In genomic region chr2:197300139-197300538, GRCh38 we compare ENCODE assay signal across 13 cellular contexts. TPM values are rescaled to one million over a fixed set of nuclear protein-coding genes. Genes with fewer than 3 reads are reported as not detected.
A peak's percentile ranks its signal among the peaks of the same experiment; 100 is the strongest.
DNase-seq lines count a peak whose midpoint lies in the region; ATAC-seq and TF ChIP-seq lines count a peak whose summit lies in the region.
"Had no signal": no experiment of that assay in that cellular context is flagged by ENCODE, and none has a peak within 500 bp of the region (broad histone marks: within the 10 kb centered on the region; RNA-seq: fewer than 3 reads in every experiment).

No MANE protein-coding gene starts in this region.

- WGBS in trophoblast cell (ENCODE audit: extremely low coverage, insufficient coverage, insufficient read length), result no CpG with 5 or more reads among the region's 2 CpGs

- H3K9me3 ChIP-seq in RWPE2 (ENCODE audit: severe bottlenecking) (no peaks in the 10 kb centered on the region), trophoblast cell (ENCODE audit: insufficient read depth, low read depth, low read length) (no peaks in the 10 kb centered on the region)
- H3K9me3 ChIP-seq: left ventricle myocardium inferior had no signal

- no peak overlapping the region for H3K14ac ChIP-seq in trophoblast cell (ENCODE audit: low read length)

- no peak overlapping the region for H2BK5ac ChIP-seq in trophoblast cell (ENCODE audit: low read depth, low read length, poor library complexity)

- H3K4me3 Mint-ChIP-seq in activated T-cell treated with anti-CD3 and anti-CD28 coated beads, Interleukin-2, amount 50 U/mL, for 72 hours, result peak overlapping the region; percentile 40 to 59
- no peak overlapping the region for H3K4me3 Mint-ChIP-seq in WTC11

- no peak overlapping the region for H4K12ac ChIP-seq in trophoblast cell (ENCODE audit: low read depth, low read length)

- no peak overlapping the region for H3K4me2 ChIP-seq in trophoblast cell (ENCODE audit: low read length)
- H3K4me2 ChIP-seq: KMS-11 had no signal

- no peaks in the 10 kb centered on the region for H3K27me3 Mint-ChIP-seq in activated T-cell treated with anti-CD3 and anti-CD28 coated beads, Interleukin-2, amount 50 U/mL, for 72 hours (ENCODE audit: low read depth)
- H3K27me3 Mint-ChIP-seq in WTC11 (ENCODE audit: low read depth), result no peaks in the 10 kb centered on the region

- no peak overlapping the region for H4K91ac ChIP-seq in trophoblast cell (ENCODE audit: low read depth, low read length)

- no peak overlapping the region for H2AK5ac ChIP-seq in trophoblast cell (ENCODE audit: low read length)

- no peaks in the 10 kb centered on the region for H3K36me3 ChIP-seq in RWPE2 (ENCODE audit: low read depth)
- no peaks in the 10 kb centered on the region for H3K36me3 ChIP-seq in trophoblast cell (ENCODE audit: control insufficient read depth in 1 of 2, insufficient read depth in 2 of 2, low read length in 2 of 2)
- H3K36me3 ChIP-seq: left ventricle myocardium inferior had no signal

- H2BK12ac ChIP-seq in trophoblast cell (ENCODE audit: low read length), result no peak overlapping the region

- TF ChIP-seq CTCF in RWPE2 (IDR thresholded peaks at IDR 0.05; ENCODE audit: poor library complexity, severe bottlenecking), result no peak
- no peak for TF ChIP-seq CTCF in WTC11 (IDR thresholded peaks at IDR 0.05)

- H3K4me3 ChIP-seq in RWPE2 (ENCODE audit: severe bottlenecking) (no peak overlapping the region), trophoblast cell (ENCODE audit: low read depth, low read length) (no peak overlapping the region)
- H3K4me3 ChIP-seq: left ventricle myocardium inferior had no signal

- no peak overlapping the region for H3K4ac ChIP-seq in trophoblast cell (ENCODE audit: low read depth, low read length)

- H4K8ac ChIP-seq in trophoblast cell (ENCODE audit: low read depth, low read length), result no peak overlapping the region

- peaks cover 2% of the 10 kb centered on the region for H3K79me2 ChIP-seq in trophoblast cell (ENCODE audit: control insufficient read depth, insufficient read depth, low read length, poor library complexity)

- CTCF ChIA-PET in WTC11 (lab: Charles Lee), result no interaction called here

- H2AFZ ChIP-seq in trophoblast cell (ENCODE audit: insufficient read depth, low read length, poor library complexity), result no peak overlapping the region

- DNase-seq in activated T-cell treated with anti-CD3 and anti-CD28 coated beads, Interleukin-2, amount 50 U/mL, for 72 hours, result peak in 1 of 2 donors; percentile 31
- DNase-seq in activated T-cell treated with anti-CD3 and anti-CD28 coated beads, Interleukin-2, amount 50 U/mL, for 48 hours, result no peak
- DNase-seq in RWPE2 (ENCODE audit: low spot score) (no peak), trophoblast cell (peak; percentile 22 to 40), COLO829 (ENCODE audit: low spot score) (no peak), WTC11 (ENCODE audit: low spot score) (no peak)
- DNase-seq in central memory CD4-positive, alpha-beta T cell, result peak; percentile 14
- DNase-seq: effector CD8-positive, alpha-beta T cell; left ventricle myocardium inferior; NCI-H1105 treated with DMSO at 0.1 percent for 48 hours; RPMI8226 had no signal

- H3K9ac ChIP-seq in trophoblast cell (ENCODE audit: low read length), result no peak overlapping the region
- H3K9ac ChIP-seq: KMS-11 had no signal

- H3K4me1 Mint-ChIP-seq in activated T-cell treated with anti-CD3 and anti-CD28 coated beads, Interleukin-2, amount 50 U/mL, for 72 hours (ENCODE audit: low read depth), result peaks cover 100% of the 10 kb centered on the region
- no peaks in the 10 kb centered on the region for H3K4me1 Mint-ChIP-seq in WTC11

- H3K23ac ChIP-seq in trophoblast cell (ENCODE audit: low read length), result peak overlapping the region; percentile 40

- H3K27ac Mint-ChIP-seq in activated T-cell treated with anti-CD3 and anti-CD28 coated beads, Interleukin-2, amount 50 U/mL, for 72 hours, result peak overlapping the region; percentile 100
- no peak overlapping the region for H3K27ac Mint-ChIP-seq in WTC11

- H2BK120ac ChIP-seq in trophoblast cell (ENCODE audit: insufficient read depth, low read length, poor library complexity), result no peak overlapping the region

- H3K79me1 ChIP-seq in trophoblast cell (ENCODE audit: low read length), result no peaks in the 10 kb centered on the region

- H3K27me3 ChIP-seq in RWPE2 (ENCODE audit: insufficient read depth, poor library complexity, severe bottlenecking) (no peaks in the 10 kb centered on the region), trophoblast cell (ENCODE audit: insufficient read depth, low read length) (no peaks in the 10 kb centered on the region)

- ATAC-seq in activated T-cell treated with anti-CD3 and anti-CD28 coated beads, Interleukin-2, amount 50 U/mL, for 72 hours (replicated peaks in 1 of 2), result no peak
- peak; percentile 58; the same call in 2 of the 3 replicates for ATAC-seq in RWPE2 (ENCODE audit: low read depth)
- ATAC-seq in WTC11, result no peak
- ATAC-seq in HG02970 (IDR thresholded peaks at IDR 0.05; ENCODE audit: low FRiP score, unreplicated experiment), result no peak

- POLR2A ChIA-PET in WTC11 (lab: Charles Lee), result no interaction called here

- no peaks in the 10 kb centered on the region for H3K4me1 ChIP-seq in RWPE2 (ENCODE audit: insufficient read depth, poor library complexity, severe bottlenecking)
- H3K4me1 ChIP-seq in trophoblast cell (ENCODE audit: control insufficient read depth in 1 of 2, insufficient read depth in 2 of 2, low read length in 2 of 2), result peaks cover 0 to 2% of the 10 kb centered on the region in 2 experiments
- H3K4me1 ChIP-seq: left ventricle myocardium inferior had no signal

- no peak overlapping the region for H3K18ac ChIP-seq in trophoblast cell (ENCODE audit: low read length)

- peaks cover 16 to 35% of the 10 kb centered on the region in 2 donors for H3K36me3 Mint-ChIP-seq in activated T-cell treated with anti-CD3 and anti-CD28 coated beads, Interleukin-2, amount 50 U/mL, for 72 hours (ENCODE audit: insufficient read depth in 2 of 2)
- no peaks in the 10 kb centered on the region for H3K36me3 Mint-ChIP-seq in WTC11

- H3K27ac ChIP-seq in RWPE2 (ENCODE audit: poor library complexity, severe bottlenecking) (no peak overlapping the region), trophoblast cell (ENCODE audit: low read depth, low read length) (no peak overlapping the region)
- H3K27ac ChIP-seq: KMS-11, left ventricle myocardium inferior had no signal

- peaks cover 0 to 5% of the 10 kb centered on the region in 2 donors for H3K9me3 Mint-ChIP-seq in activated T-cell treated with anti-CD3 and anti-CD28 coated beads, Interleukin-2, amount 50 U/mL, for 72 hours
- H3K9me3 Mint-ChIP-seq in WTC11, result no peaks in the 10 kb centered on the region

TF ChIP-seq in WTC11, 78 proteins besides CTCF, POLR2A, EP300 and RAD21:
- no peak for TF ChIP-seq AR (CRISPR knock-in tag; IDR thresholded peaks at IDR 0.05)

RNA-seq across cellular contexts. Expression of gene ANKRD44, which starts 10.4 kb away (rescaled TPM):
- 100 to 1,000 TPM; 114 to 141 TPM for total RNA-seq in activated T-cell treated with anti-CD3 and anti-CD28 coated beads, Interleukin-2, amount 50 U/mL, for 72 hours
- 2.9 and 4.0 TPM in 2 replicates for polyA plus RNA-seq in trophoblast cell (2013)
- total RNA-seq in WTC11 (2021), result 0.68 to 0.85 TPM (median 0.71 TPM) in 3 replicates

Comparison
In these comparisons a context has a peak if more than half of its experiments do, and no peak if none do; other contexts are left out.
1. DNase-seq: peak in central memory CD4-positive, alpha-beta T cell (single experiment) and trophoblast cell (2 of 2); none in activated T-cell treated with anti-CD3 and anti-CD28 coated beads, Interleukin-2, amount 50 U/mL, for 48 hours (0 of 2), RWPE2 (single experiment), COLO829 (single experiment) and WTC11 (single experiment).
2. RNA of gene ANKRD44, which starts 10.4 kb away (total RNA-seq): 114 to 141 TPM in activated T-cell treated with anti-CD3 and anti-CD28 coated beads, Interleukin-2, amount 50 U/mL, for 72 hours; 0.68 to 0.85 TPM in WTC11; every median in the first group is over 10 times any median in the second.